Comparison of ENCODE assay signal across 8 cellular contexts in genomic region chr19:29687244-29687896, GRCh38. TPM values are rescaled to one million over a fixed set of nuclear protein-coding genes. Genes with fewer than 3 reads are reported as not detected.
DNase-seq lines count a peak whose midpoint lies in the region; ATAC-seq lines count a peak whose summit lies in the region.

No MANE protein-coding gene starts in this region.

- H3K4me3 Mint-ChIP-seq in activated CD8-positive, alpha-beta memory T cell treated with anti-CD3 and anti-CD28 coated beads, Interleukin-2, amount 10 ng/mL, durations not matched to agents 7 days and 5 days, result no peak overlapping the region
- no peak overlapping the region for H3K4me3 Mint-ChIP-seq in activated T-cell treated with anti-CD3 and anti-CD28 coated beads, Interleukin-2, amount 50 U/mL, for 4 hours

- H3K9me3 ChIP-seq in right cardiac atrium (ENCODE audit: control insufficient read depth, low read length) (peaks cover 2% of the 10 kb centered on the region), thymus (ENCODE audit: control insufficient read depth) (peaks cover 2% of the 10 kb centered on the region)

- DNase-seq in activated CD8-positive, alpha-beta memory T cell treated with anti-CD3 and anti-CD28 coated beads, Interleukin-2, amount 50 U/mL, for 48 hours, result peak; percentile 77
- no peak for DNase-seq in activated CD8-positive, alpha-beta memory T cell treated with anti-CD3 and anti-CD28 coated beads, Interleukin-2, amount 10 ng/mL, durations not matched to agents 7 days and 5 days
- no peak for DNase-seq in activated T-cell treated with anti-CD3 and anti-CD28 coated beads, Interleukin-2, amount 50 U/mL, for 4 hours
- peak in 2 of 3 donors; percentile 56 to 61 for DNase-seq in right cardiac atrium
- no peak for DNase-seq in GM19238 (ENCODE audit: insufficient read length, low spot score)
- no peak for DNase-seq in NCI-H2196 treated with DMSO at 0.1 percent for 48 hours (lab: John Stamatoyannopoulos, UW; ENCODE audit: unreplicated experiment)
- no peak for DNase-seq in DMS153 treated with DMSO at 0.1 percent for 48 hours (lab: John Stamatoyannopoulos, UW; ENCODE audit: unreplicated experiment)

- H3K27ac ChIP-seq in right cardiac atrium (ENCODE audit: low read length) (peak overlapping the region; percentile 6), thymus (ENCODE audit: low read depth) (peak overlapping the region; percentile 71)

- no peak for ATAC-seq in activated CD8-positive, alpha-beta memory T cell treated with anti-CD3 and anti-CD28 coated beads, Interleukin-2, amount 10 ng/mL, durations not matched to agents 7 days and 5 days
- peak; percentile 77 to 84 for ATAC-seq in activated T-cell treated with anti-CD3 and anti-CD28 coated beads, Interleukin-2, amount 50 U/mL, for 4 hours
- ATAC-seq in right cardiac atrium, result peak; percentile 67 to 79

- H3K27me3 ChIP-seq in right cardiac atrium (ENCODE audit: control insufficient read depth, insufficient read depth), result no peaks in the 10 kb centered on the region
- no peaks in the 10 kb centered on the region for H3K27me3 ChIP-seq in thymus (ENCODE audit: control insufficient read depth, insufficient read depth)

- H3K4me1 Mint-ChIP-seq in activated CD8-positive, alpha-beta memory T cell treated with anti-CD3 and anti-CD28 coated beads, Interleukin-2, amount 10 ng/mL, durations not matched to agents 7 days and 5 days, result peaks cover 49% of the 10 kb centered on the region
- peaks cover 55% of the 10 kb centered on the region for H3K4me1 Mint-ChIP-seq in activated T-cell treated with anti-CD3 and anti-CD28 coated beads, Interleukin-2, amount 50 U/mL, for 4 hours (ENCODE audit: low read depth)

- peaks cover 10% of the 10 kb centered on the region for H3K36me3 Mint-ChIP-seq in activated CD8-positive, alpha-beta memory T cell treated with anti-CD3 and anti-CD28 coated beads, Interleukin-2, amount 10 ng/mL, durations not matched to agents 7 days and 5 days
- no peaks in the 10 kb centered on the region for H3K36me3 Mint-ChIP-seq in activated T-cell treated with anti-CD3 and anti-CD28 coated beads, Interleukin-2, amount 50 U/mL, for 4 hours (ENCODE audit: insufficient read depth)

- H3K4me3 ChIP-seq in right cardiac atrium (ENCODE audit: low read length) (no peak overlapping the region), thymus (ENCODE audit: low read length) (no peak overlapping the region)

- H3K4me1 ChIP-seq in right cardiac atrium (ENCODE audit: control insufficient read depth, insufficient read depth, low read length) (no peaks in the 10 kb centered on the region), thymus (ENCODE audit: control insufficient read depth, insufficient read depth, low read length) (no peaks in the 10 kb centered on the region)

- intact Hi-C loops in right cardiac atrium (cut with DNase I), result no loop called here

- CTCF ChIA-PET in activated CD8-positive, alpha-beta memory T cell treated with anti-CD3 and anti-CD28 coated beads, Interleukin-2, amount 10 ng/mL, durations not matched to agents 7 days and 5 days (lab: Charles Lee), result interaction anchor here (0.6 to 8.3 kb wide), 8 partner anchors 15 to 78 kb away, joined by 3 to 171 read pairs (median 5); partner anchors contain the start of genes PLEKHF1 and POP4

- H3K27ac Mint-ChIP-seq in activated CD8-positive, alpha-beta memory T cell treated with anti-CD3 and anti-CD28 coated beads, Interleukin-2, amount 10 ng/mL, durations not matched to agents 7 days and 5 days, result no peak overlapping the region

- no peaks in the 10 kb centered on the region for H3K27me3 Mint-ChIP-seq in activated CD8-positive, alpha-beta memory T cell treated with anti-CD3 and anti-CD28 coated beads, Interleukin-2, amount 10 ng/mL, durations not matched to agents 7 days and 5 days
- no peaks in the 10 kb centered on the region for H3K27me3 Mint-ChIP-seq in activated T-cell treated with anti-CD3 and anti-CD28 coated beads, Interleukin-2, amount 50 U/mL, for 4 hours (ENCODE audit: low read depth)

- peaks cover 4% of the 10 kb centered on the region for H3K9me3 Mint-ChIP-seq in activated CD8-positive, alpha-beta memory T cell treated with anti-CD3 and anti-CD28 coated beads, Interleukin-2, amount 10 ng/mL, durations not matched to agents 7 days and 5 days (ENCODE audit: low read depth)
- H3K9me3 Mint-ChIP-seq in activated T-cell treated with anti-CD3 and anti-CD28 coated beads, Interleukin-2, amount 50 U/mL, for 4 hours, result no peaks in the 10 kb centered on the region

- no peaks in the 10 kb centered on the region for H3K36me3 ChIP-seq in thymus (ENCODE audit: control insufficient read depth, insufficient read depth)

- WGBS in right cardiac atrium, result 70% methylated on average over 17 of the region's 17 CpGs
- 92% methylated on average over 17 of the region's 17 CpGs for WGBS in thymus

RNA-seq across cellular contexts. Expression of gene PLEKHF1, which starts 22.1 kb away (rescaled TPM):
- 10 to 100 TPM; 42.4 to 64.1 TPM for total RNA-seq in activated CD8-positive, alpha-beta memory T cell treated with anti-CD3 and anti-CD28 coated beads, Interleukin-2, amount 10 ng/mL, durations not matched to agents 7 days and 5 days
- 10 to 100 TPM; 16.2 to 20.1 (median 18.4) TPM for total RNA-seq in activated T-cell treated with anti-CD3 and anti-CD28 coated beads, Interleukin-2, amount 50 U/mL, for 4 hours
- total RNA-seq in right cardiac atrium, result 10 to 100 TPM; 25.1 to 44.1 (median 31.0) TPM
- polyA plus RNA-seq in right cardiac atrium (40.6 TPM), thymus (35.4 TPM)

RNA-seq across cellular contexts. Expression of gene C19orf12, which starts 27.7 kb away (rescaled TPM):
- 10 to 100 TPM; 43.6 to 44.1 TPM for total RNA-seq in activated CD8-positive, alpha-beta memory T cell treated with anti-CD3 and anti-CD28 coated beads, Interleukin-2, amount 10 ng/mL, durations not matched to agents 7 days and 5 days
- 10 to 100 TPM; 39.3 to 45.7 (median 41.0) TPM for total RNA-seq in activated T-cell treated with anti-CD3 and anti-CD28 coated beads, Interleukin-2, amount 50 U/mL, for 4 hours
- 10 to 100 TPM; 40.6 to 48.2 (median 43.5) TPM for total RNA-seq in right cardiac atrium
- polyA plus RNA-seq in right cardiac atrium, result 37.3 TPM
- 27.5 TPM for polyA plus RNA-seq in thymus

Comparison
In these comparisons a context has a peak if more than half of its experiments do, and no peak if none do; other contexts are left out.
1. DNase-seq: peak in activated CD8-positive, alpha-beta memory T cell treated with anti-CD3 and anti-CD28 coated beads, Interleukin-2, amount 50 U/mL, for 48 hours (single experiment) and right cardiac atrium (2 of 3); none in activated CD8-positive, alpha-beta memory T cell treated with anti-CD3 and anti-CD28 coated beads, Interleukin-2, amount 10 ng/mL, durations not matched to agents 7 days and 5 days (single experiment), activated T-cell treated with anti-CD3 and anti-CD28 coated beads, Interleukin-2, amount 50 U/mL, for 4 hours (single experiment), GM19238 (single experiment), NCI-H2196 treated with DMSO at 0.1 percent for 48 hours (single experiment) and DMS153 treated with DMSO at 0.1 percent for 48 hours (single experiment).